Comparison of ENCODE assay signal across 1 cellular context in genomic region chr1:211339631-211340041, GRCh38.
TF ChIP-seq lines count a peak whose summit lies in the region.

No MANE protein-coding gene starts in this region.

TF ChIP-seq in HCT116, 20 proteins besides CTCF, POLR2A, EP300 and RAD21 (continued from another document):
- TF ChIP-seq, protein P1, sequence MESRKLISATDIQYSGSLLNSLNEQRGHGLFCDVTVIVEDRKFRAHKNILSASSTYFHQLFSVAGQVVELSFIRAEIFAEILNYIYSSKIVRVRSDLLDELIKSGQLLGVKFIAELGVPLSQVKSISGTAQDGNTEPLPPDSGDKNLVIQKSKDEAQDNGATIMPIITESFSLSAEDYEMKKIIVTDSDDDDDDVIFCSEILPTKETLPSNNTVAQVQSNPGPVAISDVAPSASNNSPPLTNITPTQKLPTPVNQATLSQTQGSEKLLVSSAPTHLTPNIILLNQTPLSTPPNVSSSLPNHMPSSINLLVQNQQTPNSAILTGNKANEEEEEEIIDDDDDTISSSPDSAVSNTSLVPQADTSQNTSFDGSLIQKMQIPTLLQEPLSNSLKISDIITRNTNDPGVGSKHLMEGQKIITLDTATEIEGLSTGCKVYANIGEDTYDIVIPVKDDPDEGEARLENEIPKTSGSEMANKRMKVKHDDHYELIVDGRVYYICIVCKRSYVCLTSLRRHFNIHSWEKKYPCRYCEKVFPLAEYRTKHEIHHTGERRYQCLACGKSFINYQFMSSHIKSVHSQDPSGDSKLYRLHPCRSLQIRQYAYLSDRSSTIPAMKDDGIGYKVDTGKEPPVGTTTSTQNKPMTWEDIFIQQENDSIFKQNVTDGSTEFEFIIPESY (IDR thresholded peaks at IDR 0.05; ENCODE audit: extremely low read depth, insufficient replicate concordance, low read length): no peak
- TF ChIP-seq, protein P2, sequence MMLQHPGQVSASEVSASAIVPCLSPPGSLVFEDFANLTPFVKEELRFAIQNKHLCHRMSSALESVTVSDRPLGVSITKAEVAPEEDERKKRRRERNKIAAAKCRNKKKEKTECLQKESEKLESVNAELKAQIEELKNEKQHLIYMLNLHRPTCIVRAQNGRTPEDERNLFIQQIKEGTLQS (IDR thresholded peaks at IDR 0.05): no peak
- TF ChIP-seq SP1 (IDR thresholded peaks at IDR 0.05; ENCODE audit: low read depth): no peak
- no peak for TF ChIP-seq FOSL1 (IDR thresholded peaks at IDR 0.05; ENCODE audit: low read depth)
- no peak for TF ChIP-seq EGR1 (IDR thresholded peaks at IDR 0.05; ENCODE audit: low read depth)
- no peak for TF ChIP-seq CEBPB (IDR thresholded peaks at IDR 0.05; ENCODE audit: low read depth)
- no peak for TF ChIP-seq REST (IDR thresholded peaks at IDR 0.05; ENCODE audit: low read depth)
- TF ChIP-seq JUND (IDR thresholded peaks at IDR 0.05): no peak
- no peak for TF ChIP-seq MAX (IDR thresholded peaks at IDR 0.05)
- TF ChIP-seq ZNF274 (IDR thresholded peaks at IDR 0.05; ENCODE audit: low read depth, low read length): no peak
- TF ChIP-seq YY1 (IDR thresholded peaks at IDR 0.05; ENCODE audit: extremely low read depth, insufficient replicate concordance, low read depth, low read length): no peak
- TF ChIP-seq SRF (IDR thresholded peaks at IDR 0.05; ENCODE audit: low read depth): no peak
